In the genomic region with DNA sequence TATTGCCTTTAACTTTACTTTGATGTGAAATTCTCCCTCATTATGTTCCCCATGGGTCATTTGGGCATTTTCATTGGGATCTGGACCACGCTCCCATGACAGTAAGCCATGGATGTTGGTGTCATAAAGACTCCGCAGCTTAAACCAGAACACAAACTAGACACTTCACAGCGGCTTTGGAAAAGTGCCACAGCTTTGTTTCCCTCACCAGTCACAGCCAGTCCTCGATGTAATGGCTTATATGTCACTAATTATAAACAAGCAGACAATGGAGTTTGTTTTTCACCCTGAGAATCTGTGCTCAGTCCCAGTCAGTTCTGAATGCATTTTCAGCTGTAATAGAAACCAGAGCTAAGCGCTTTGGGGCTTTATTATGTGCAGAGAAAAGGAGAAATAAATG, we compare ENCODE assay signal across 18 cellular contexts. TPM values are rescaled to one million over a fixed set of nuclear protein-coding genes. Genes with fewer than 3 reads are reported as not detected.
"Had no signal": no experiment of that assay in that cellular context is flagged by ENCODE, and none has a peak within 500 bp of the region (broad histone marks: within the 10 kb centered on the region; RNA-seq: fewer than 3 reads in every experiment).

No MANE protein-coding gene starts in this region.

- FAIRE-seq: kidney had no signal

- H3K36me3 Mint-ChIP-seq: activated CD4-positive, alpha-beta memory T cell treated with anti-CD3 and anti-CD28 coated beads for 36 hours; activated naive CD8-positive, alpha-beta T cell; stimulated activated effector memory CD8-positive, alpha-beta T cell treated with anti-CD3 and anti-CD28 coated beads, Interleukin-12 subunit alpha, Interleukin-12 subunit beta, amount 100 ng/mL, for 72 hours had no signal

- H3K4me3 Mint-ChIP-seq: activated CD4-positive, alpha-beta memory T cell treated with anti-CD3 and anti-CD28 coated beads for 36 hours; activated naive CD8-positive, alpha-beta T cell; activated T-cell treated with anti-CD3 and anti-CD28 coated beads, Interleukin-2, amount 50 U/mL, for 4 hours; stimulated activated effector memory CD8-positive, alpha-beta T cell treated with anti-CD3 and anti-CD28 coated beads, Interleukin-12 subunit alpha, Interleukin-12 subunit beta, amount 100 ng/mL, for 72 hours; T-helper 2 cell treated with Interferon-gamma antibody and Interleukin-4, amounts not matched to agents 5 μg/mL and 100 μg/mL, for 36 hours had no signal

- H3K27ac Mint-ChIP-seq: activated CD4-positive, alpha-beta memory T cell treated with anti-CD3 and anti-CD28 coated beads for 36 hours; activated naive CD8-positive, alpha-beta T cell; progenitor cell of endocrine pancreas; stimulated activated effector memory CD8-positive, alpha-beta T cell treated with anti-CD3 and anti-CD28 coated beads, Interleukin-12 subunit alpha, Interleukin-12 subunit beta, amount 100 ng/mL, for 72 hours; T-helper 2 cell treated with Interferon-gamma antibody and Interleukin-4, amounts not matched to agents 5 μg/mL and 100 μg/mL, for 36 hours had no signal

- H3K36me3 ChIP-seq: breast epithelium, heart right ventricle, right lobe of liver had no signal

- H3K4me3 ChIP-seq: breast epithelium, heart right ventricle, right lobe of liver had no signal

- DNase-seq: activated CD4-positive, alpha-beta memory T cell treated with anti-CD3 and anti-CD28 coated beads for 36 hours; activated CD4-positive, alpha-beta T cell treated with anti-CD3 and anti-CD28 coated beads for 1 hour; activated effector memory CD4-positive, alpha-beta T cell treated with anti-CD3 and anti-CD28 coated beads, Interleukin-2, amount 50 U/mL, for 16 hours; activated T-cell treated with anti-CD3 and anti-CD28 coated beads, Interleukin-2, amount 50 U/mL, for 4 hours; aorta; foreskin keratinocyte; heart right ventricle; kidney; left ventricle myocardium superior; mesendoderm; right lobe of liver; SW 1271; trophoblast cell had no signal

- H3K9me3 Mint-ChIP-seq: activated CD4-positive, alpha-beta memory T cell treated with anti-CD3 and anti-CD28 coated beads for 36 hours; activated T-cell treated with anti-CD3 and anti-CD28 coated beads, Interleukin-2, amount 50 U/mL, for 4 hours; stimulated activated effector memory CD8-positive, alpha-beta T cell treated with anti-CD3 and anti-CD28 coated beads, Interleukin-12 subunit alpha, Interleukin-12 subunit beta, amount 100 ng/mL, for 72 hours; T-helper 2 cell treated with Interferon-gamma antibody and Interleukin-4, amounts not matched to agents 5 μg/mL and 100 μg/mL, for 36 hours had no signal

- H3K27ac ChIP-seq: breast epithelium, foreskin keratinocyte, heart right ventricle, right lobe of liver had no signal

- H3K4me1 ChIP-seq: breast epithelium, foreskin keratinocyte, heart right ventricle, right lobe of liver had no signal

- H3K27me3 ChIP-seq: foreskin keratinocyte, heart right ventricle, right lobe of liver had no signal

- H3K9me3 ChIP-seq: breast epithelium, heart right ventricle, right lobe of liver had no signal

- H3K4me1 Mint-ChIP-seq: stimulated activated effector memory CD8-positive, alpha-beta T cell treated with anti-CD3 and anti-CD28 coated beads, Interleukin-12 subunit alpha, Interleukin-12 subunit beta, amount 100 ng/mL, for 72 hours had no signal

RNA-seq across cellular contexts. Expression of gene DAAM2, which starts 23.2 kb away (rescaled TPM):
- total RNA-seq: activated CD4-positive, alpha-beta memory T cell treated with anti-CD3 and anti-CD28 coated beads for 36 hours had no signal
